In genomic region chr5:56812110-56812509, GRCh38 we compare ENCODE assay signal across 18 cellular contexts. TPM values are rescaled to one million over a fixed set of nuclear protein-coding genes. Genes with fewer than 3 reads are reported as not detected.
DNase-seq lines count a peak whose midpoint lies in the region; ATAC-seq, FAIRE-seq and TF ChIP-seq lines count a peak whose summit lies in the region.
"Had no signal": no experiment of that assay in that cellular context is flagged by ENCODE, and none has a peak within 500 bp of the region (broad histone marks: within the 10 kb centered on the region; RNA-seq: fewer than 3 reads in every experiment).

No MANE protein-coding gene starts in this region.

- peak; percentile 18 for DNase-seq in EL
- peak; percentile 59 for DNase-seq in NCI-H2107 treated with DMSO at 0.1 percent for 48 hours (lab: John Stamatoyannopoulos, UW; ENCODE audit: unreplicated experiment)
- DNase-seq in GM12878 (ENCODE audit: low read depth, low spot score): no peak
- DNase-seq in activated T-cell treated with anti-CD3 and anti-CD28 coated beads, Interleukin-2, amount 50 U/mL, for 72 hours: no peak
- no peak for DNase-seq in HPDE6-E6E7 (ENCODE audit: extremely low spot score)
- no peak for DNase-seq in GM19239 (ENCODE audit: insufficient read length, low spot score)
- DNase-seq in T-helper 17 cell: no peak
- DNase-seq: activated CD8-positive, alpha-beta memory T cell treated with anti-CD3 and anti-CD28 coated beads, Interleukin-2, amount 50 U/mL, for 48 hours; CD8-positive, alpha-beta memory T cell; foreskin keratinocyte; NCI-H1105 treated with DMSO at 0.1 percent for 48 hours; nucleus accumbens; stomach had no signal

- peak overlapping the region in 3 of 11 experiments; percentile 99 to 100 (median 100); a peak in 2 of 22 replicates for H3K27ac ChIP-seq in BLaER1 treated with 17β-estradiol and CSF1 and Interleukin-3, amounts not matched to agents 10 nM and 100 nM
- no peak overlapping the region for H3K27ac ChIP-seq in GM12878 (ENCODE audit: control insufficient read depth, insufficient read depth)
- H3K27ac ChIP-seq: cardiac muscle cell, foreskin keratinocyte, skin epidermis, stomach had no signal

- H3K9me3 Mint-ChIP-seq in activated T-cell treated with anti-CD3 and anti-CD28 coated beads, Interleukin-2, amount 50 U/mL, for 72 hours: no peaks in the 10 kb centered on the region
- H3K9me3 Mint-ChIP-seq: CD8-positive, alpha-beta memory T cell had no signal

- peaks cover 25 to 39% (median 33%) of the 10 kb centered on the region in 10 experiments for H3K4me1 ChIP-seq in BLaER1 treated with 17β-estradiol and CSF1 and Interleukin-3, amounts not matched to agents 10 nM and 100 nM
- H3K4me1 ChIP-seq in GM12878 (ENCODE audit: control insufficient read depth, insufficient read depth, low read length): peaks cover 14% of the 10 kb centered on the region
- H3K4me1 ChIP-seq: foreskin keratinocyte had no signal

- RAD21 ChIA-PET in GM12878 (lab: Charles Lee; ENCODE audit: unreplicated experiment): interaction anchor here (1.5 to 2.8 kb wide), 2 partner anchors 16 to 541 kb away, joined by 5 to 15 read pairs; no protein-coding TSS in a partner anchor

- 80% methylated on average over 1 of the region's 1 CpG for WGBS in GM12878 (ENCODE audit: insufficient coverage, insufficient replicate concordance, low lambda C conversion rate, missing lambda C conversion rate)

- CTCF ChIA-PET in GM12878 (lab: Yijun Ruan, JAX): interaction anchor here (1.7 kb wide), 2 partner anchors 26 to 541 kb away, joined by 7 read pairs; no protein-coding TSS in a partner anchor

- TF ChIP-seq EP300 in GM12878 (IDR thresholded peaks at IDR 0.05; ENCODE audit: borderline replicate concordance in 1 of 2, control insufficient read depth in 1 of 2, low read depth in 2 of 2, low read length in 2 of 2): no peak

- H3K4me3 Mint-ChIP-seq in activated T-cell treated with anti-CD3 and anti-CD28 coated beads, Interleukin-2, amount 50 U/mL, for 72 hours: no peak overlapping the region
- no peak overlapping the region for H3K4me3 Mint-ChIP-seq in T-helper 17 cell
- H3K4me3 Mint-ChIP-seq: activated naive CD8-positive, alpha-beta T cell had no signal

- peaks cover 12% of the 10 kb centered on the region for H3K79me2 ChIP-seq in GM12878 (ENCODE audit: control insufficient read depth, insufficient read depth, low read length)

- H2AFZ ChIP-seq in GM12878 (ENCODE audit: control insufficient read depth, low read depth, low read length): no peak overlapping the region

- FAIRE-seq in GM12878 (lab: Jason Lieb, UNC) (no peak), GM19239 (lab: Jason Lieb, UNC) (no peak)

- H3K4me1 Mint-ChIP-seq in activated T-cell treated with anti-CD3 and anti-CD28 coated beads, Interleukin-2, amount 50 U/mL, for 72 hours (ENCODE audit: low read depth): peaks cover 24% of the 10 kb centered on the region
- peaks cover 14% of the 10 kb centered on the region for H3K4me1 Mint-ChIP-seq in T-helper 17 cell

- SMC1A ChIA-PET in GM12878 (lab: Charles Lee; ENCODE audit: uncharacterized antibody, unreplicated experiment): interaction anchor here (0.6 to 1.5 kb wide), 3 partner anchors 13 to 149 kb away, joined by 3 to 5 read pairs (median 4); no protein-coding TSS in a partner anchor

- H3K36me3 Mint-ChIP-seq in activated T-cell treated with anti-CD3 and anti-CD28 coated beads, Interleukin-2, amount 50 U/mL, for 72 hours (ENCODE audit: insufficient read depth in 2 of 2): peaks cover 0 to 4% of the 10 kb centered on the region in 2 donors
- peaks cover 3% of the 10 kb centered on the region for H3K36me3 Mint-ChIP-seq in T-helper 17 cell (ENCODE audit: low read depth)
- H3K36me3 Mint-ChIP-seq: activated naive CD8-positive, alpha-beta T cell had no signal

- no peak for ATAC-seq in GM12878
- no peak for ATAC-seq in activated T-cell treated with anti-CD3 and anti-CD28 coated beads, Interleukin-2, amount 50 U/mL, for 72 hours (replicated peaks in 1 of 2)
- ATAC-seq in T-helper 17 cell: no peak
- ATAC-seq: activated CD4-positive, CD25-positive, alpha-beta regulatory T cell treated with anti-CD3 and anti-CD28 coated beads, Interleukin-2, amount 50 U/mL, for 24 hours; foreskin keratinocyte had no signal

- no peak overlapping the region for H3K4me3 ChIP-seq in BLaER1 treated with 17β-estradiol and CSF1 and Interleukin-3, amounts not matched to agents 10 nM and 100 nM
- H3K4me3 ChIP-seq in GM12878: no peak overlapping the region
- H3K4me3 ChIP-seq: cardiac muscle cell, skin epidermis, stomach had no signal

- no peak for TF ChIP-seq RAD21 in GM12878 (IDR thresholded peaks at IDR 0.05; ENCODE audit: insufficient read depth, low read depth, low read length)

- TF ChIP-seq POLR2A in GM12878 (IDR thresholded peaks at IDR 0.05; ENCODE audit: low read depth, low read length): no peak

- no peak for TF ChIP-seq CTCF in GM12878 (IDR thresholded peaks at IDR 0.05 in 2 of 3, conservative IDR thresholded peaks at IDR 0.05 in 1 of 3; ENCODE audit: control insufficient read depth in 2 of 3, extremely low read depth in 1 of 3, insufficient read depth in 1 of 3, low read depth in 3 of 3, low read length in 3 of 3)

- no peak overlapping the region for H3K9ac ChIP-seq in BLaER1 treated with 17β-estradiol and CSF1 and Interleukin-3, amounts not matched to agents 10 nM and 100 nM
- no peak overlapping the region for H3K9ac ChIP-seq in GM12878 (ENCODE audit: control insufficient read depth, insufficient read depth, low read length)

- H3K9me3 ChIP-seq in BLaER1 treated with 17β-estradiol and CSF1 and Interleukin-3, amounts not matched to agents 10 nM and 100 nM (replicated peaks in 1 of 11): no peaks in the 10 kb centered on the region
- H3K9me3 ChIP-seq in GM12878 (replicated peaks; ENCODE audit: control insufficient read depth, insufficient read depth, low read length): no peaks in the 10 kb centered on the region
- no peaks in the 10 kb centered on the region for H3K9me3 ChIP-seq in T-helper 17 cell (ENCODE audit: control insufficient read depth, low read length, poor library complexity, severe bottlenecking)
- H3K9me3 ChIP-seq: stomach had no signal

- H4K20me1 ChIP-seq in BLaER1 treated with 17β-estradiol and CSF1 and Interleukin-3, amounts not matched to agents 10 nM and 100 nM: peaks cover 0 to 8% (median 0%) of the 10 kb centered on the region in 11 experiments; a peak in 5 of 22 replicates
- H4K20me1 ChIP-seq in GM12878 (ENCODE audit: control insufficient read depth, insufficient read depth): no peaks in the 10 kb centered on the region

- no peaks in the 10 kb centered on the region for H3K27me3 ChIP-seq in BLaER1 treated with 17β-estradiol and CSF1 and Interleukin-3, amounts not matched to agents 10 nM and 100 nM
- H3K27me3 ChIP-seq in GM12878 (replicated peaks in 1 of 2; ENCODE audit: control insufficient read depth in 2 of 2, insufficient read depth in 2 of 2, low read length in 1 of 2): no peaks in the 10 kb centered on the region; a peak in 1 of 4 replicates
- H3K27me3 ChIP-seq: cardiac muscle cell, foreskin keratinocyte, stomach had no signal

- H3K27me3 Mint-ChIP-seq in activated T-cell treated with anti-CD3 and anti-CD28 coated beads, Interleukin-2, amount 50 U/mL, for 72 hours (ENCODE audit: low read depth): no peaks in the 10 kb centered on the region
- H3K27me3 Mint-ChIP-seq in T-helper 17 cell: no peaks in the 10 kb centered on the region
- H3K27me3 Mint-ChIP-seq: activated naive CD8-positive, alpha-beta T cell had no signal

- H3K36me3 ChIP-seq in BLaER1 treated with 17β-estradiol and CSF1 and Interleukin-3, amounts not matched to agents 10 nM and 100 nM: no peaks in the 10 kb centered on the region
- H3K36me3 ChIP-seq in GM12878 (ENCODE audit: control insufficient read depth in 2 of 2, insufficient read depth in 2 of 2, low read length in 1 of 2): no peaks in the 10 kb centered on the region
- H3K36me3 ChIP-seq: cardiac muscle cell, stomach had no signal

- POLR2A ChIA-PET in GM12878 (lab: Charles Lee): interaction anchor here (1.3 kb wide), 1 partner anchor 397 kb away, joined by 4 read pairs; no protein-coding TSS in a partner anchor

- intact Hi-C loops in GM12878 (cut with micrococcal nuclease; ENCODE audit: unreplicated experiment): loop anchor here (5.0 kb wide), 1 partner anchor 85 kb away; no protein-coding TSS in a partner anchor

- in situ Hi-C loops in GM12878 (cut with MboI): no loop called here

- H3K27ac Mint-ChIP-seq in activated T-cell treated with anti-CD3 and anti-CD28 coated beads, Interleukin-2, amount 50 U/mL, for 72 hours: no peak overlapping the region
- no peak overlapping the region for H3K27ac Mint-ChIP-seq in T-helper 17 cell

- H3K4me2 ChIP-seq in BLaER1 treated with 17β-estradiol and CSF1 and Interleukin-3, amounts not matched to agents 10 nM and 100 nM: peak overlapping the region in 6 of 11 experiments; percentile 0 to 96 (median 82); a peak in 11 of 22 replicates
- no peak overlapping the region for H3K4me2 ChIP-seq in GM12878 (ENCODE audit: control insufficient read depth, insufficient read depth)

- no TSS peak for BruUV-seq in GM12878 (replicated peaks; lab: Mats Ljungman, UMichigan)

TF ChIP-seq in GM12878, 131 proteins besides CTCF, POLR2A, EP300 and RAD21:
- TF ChIP-seq RBBP5 (conservative IDR thresholded peaks at IDR 0.05): no peak
- TF ChIP-seq BACH1 (IDR thresholded peaks at IDR 0.05; ENCODE audit: borderline replicate concordance): peak; percentile 91; the same call in 1 of the 2 replicates

RNA-seq across cellular contexts. Expression of gene MAP3K1, which starts 3.2 kb away (rescaled TPM):
- 33.9 and 34.8 TPM in 2 replicates for total RNA-seq in GM12878 (2013; cell fraction: nucleolus; rRNA removed)
- total RNA-seq in GM12878 (2014; rRNA removed) (17.7 and 20.7 TPM in 2 replicates), GM12878 (2014; rRNA removed; fragmentation: Illumina TruSeq; extraction: Trizol) (19.0 and 19.7 TPM in 2 replicates), GM12878 (2021) (17.0 and 17.1 TPM in 2 replicates), T-helper 17 cell (100 to 1,000 TPM in 1 of 2 donors, 10 to 100 TPM in 1; 99.2 to 120 TPM)
- 2.0 TPM for polyA plus RNA-seq in GM12878 (2011; ENCODE audit: low read depth)
- polyA plus RNA-seq in GM12878 (2011; rRNA removed) (24.6 and 30.8 TPM in 2 replicates), GM12878 (2014; fragmentation: Illumina TruSeq; extraction: Trizol) (13.0 and 15.1 TPM in 2 replicates), GM12878 (2014; fragmentation: Nextera tagmentation; extraction: Ambion mirVana) (10 to 100 TPM in 1 of 2 experiments, 1 to 10 TPM in 1; 7.5 to 12.1 TPM), GM12878 (2014; rRNA removed) (7.9 and 8.2 TPM in 2 replicates), GM12878 (2016; fragmentation: Nextera tagmentation; extraction: Ambion mirVana) (10 to 100 TPM in 1 of 2 experiments, 1 to 10 TPM in 1; 8.6 to 10.2 TPM)
- 9.9 and 11.9 TPM in 2 replicates for polyA plus RNA-seq in GM12878 (2011; cell fraction: cytosol; rRNA removed)
- 16.4 and 19.2 TPM in 2 replicates for polyA plus RNA-seq in GM12878 (2011; cell fraction: nucleus; rRNA removed)
- polyA plus RNA-seq in GM12878 (2012): 3.7 and 4.8 TPM in 2 replicates
- 42.3 and 54.1 TPM in 2 replicates for polyA minus RNA-seq in GM12878 (2011; rRNA and poly(A)+ RNA removed)
- 16.8 and 17.9 TPM in 2 replicates for polyA minus RNA-seq in GM12878 (2011; cell fraction: cytosol; rRNA and poly(A)+ RNA removed)
- polyA minus RNA-seq in GM12878 (2011; cell fraction: nucleus; rRNA and poly(A)+ RNA removed): 17.5 and 20.8 TPM in 2 replicates
- 10 to 100 TPM; 21.4 to 21.8 TPM for total RNA-seq in activated T-cell treated with anti-CD3 and anti-CD28 coated beads, Interleukin-2, amount 50 U/mL, for 72 hours

Comparison
In these comparisons a context has a peak if more than half of its experiments do, and no peak if none do; other contexts are left out.
1. DNase-seq: peak in EL (single experiment) and NCI-H2107 treated with DMSO at 0.1 percent for 48 hours (single experiment); none in GM12878 (single experiment), activated T-cell treated with anti-CD3 and anti-CD28 coated beads, Interleukin-2, amount 50 U/mL, for 72 hours (0 of 2), HPDE6-E6E7 (single experiment), GM19239 (single experiment) and T-helper 17 cell (0 of 3).